Comparison of ENCODE assay signal across 1 cellular context in the genomic region with DNA sequence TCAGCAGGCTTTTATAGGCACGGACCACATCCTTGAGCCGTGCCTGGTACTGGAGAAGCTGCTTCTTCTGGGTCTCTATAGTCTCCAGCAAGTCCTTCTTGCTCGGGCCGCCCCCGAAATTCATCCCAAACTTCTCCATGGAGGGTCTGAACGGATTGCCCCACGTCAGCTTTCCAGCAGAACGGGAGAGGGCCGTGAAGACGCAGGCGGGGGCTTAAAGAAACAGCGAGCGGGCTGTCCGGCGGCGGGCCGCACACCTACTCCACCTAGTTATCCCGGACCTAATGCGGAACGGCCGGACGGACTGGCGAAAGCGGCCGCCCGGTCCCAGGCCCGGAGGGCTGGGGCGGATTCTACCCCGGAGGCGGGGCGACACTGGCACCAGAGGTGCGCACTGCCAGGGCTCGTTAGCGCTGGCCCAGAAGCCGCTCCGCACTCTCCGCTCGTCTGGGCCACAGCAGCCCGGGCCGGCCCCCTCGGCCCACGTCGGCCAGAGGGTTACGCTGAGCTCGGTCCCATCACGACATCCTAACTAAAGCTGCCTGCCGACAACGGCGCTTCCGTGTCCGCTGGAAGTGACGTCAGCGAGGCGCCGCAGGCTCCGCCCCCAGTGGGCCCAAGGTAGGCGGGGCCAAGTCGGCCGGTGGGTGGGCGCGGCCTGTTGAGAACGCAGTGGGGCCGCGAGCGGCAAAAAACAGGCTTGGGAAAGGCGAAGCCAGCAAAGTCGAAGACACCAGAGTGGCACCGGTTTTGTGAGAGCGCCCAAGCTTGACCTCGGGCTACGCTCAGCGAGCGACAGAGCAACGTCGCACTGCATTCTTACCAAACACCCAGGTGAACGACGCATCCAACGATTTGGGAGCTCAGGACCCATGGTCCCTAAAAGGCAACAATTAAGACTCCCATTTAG.
TF ChIP-seq lines count a peak whose summit lies in the region.

A gene with protein sequence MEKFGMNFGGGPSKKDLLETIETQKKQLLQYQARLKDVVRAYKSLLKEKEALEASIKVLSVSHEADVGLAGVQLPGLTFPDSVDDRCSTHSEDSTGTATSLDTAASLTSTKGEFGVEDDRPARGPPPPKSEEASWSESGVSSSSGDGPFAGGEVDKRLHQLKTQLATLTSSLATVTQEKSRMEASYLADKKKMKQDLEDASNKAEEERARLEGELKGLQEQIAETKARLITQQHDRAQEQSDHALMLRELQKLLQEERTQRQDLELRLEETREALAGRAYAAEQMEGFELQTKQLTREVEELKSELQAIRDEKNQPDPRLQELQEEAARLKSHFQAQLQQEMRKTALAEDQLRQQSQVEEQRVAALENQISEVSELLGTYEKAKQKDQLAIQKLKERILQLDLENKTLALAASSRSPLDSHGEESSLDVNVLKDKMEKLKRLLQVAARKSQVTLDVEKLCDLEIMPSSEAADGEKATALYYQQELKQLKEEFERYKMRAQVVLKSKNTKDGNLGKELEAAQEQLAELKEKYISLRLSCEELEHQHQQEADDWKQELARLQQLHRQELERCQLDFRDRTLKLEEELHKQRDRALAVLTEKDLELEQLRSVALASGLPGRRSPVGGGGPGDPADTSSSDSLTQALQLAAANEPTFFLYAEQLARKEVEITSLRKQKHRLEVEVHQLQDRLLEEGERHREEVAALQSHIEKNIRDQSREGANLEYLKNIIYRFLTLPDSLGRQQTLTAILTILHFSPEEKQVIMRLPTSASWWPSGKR (minus strand): TSS at position 553 of the 910 bp plus-strand sequence. CDS start 414 bp downstream, at position 139.

TF ChIP-seq in GM12878, 131 proteins besides CTCF, POLR2A, EP300 and RAD21 (continued from another document and continues in another):
- TF ChIP-seq, protein P1, sequence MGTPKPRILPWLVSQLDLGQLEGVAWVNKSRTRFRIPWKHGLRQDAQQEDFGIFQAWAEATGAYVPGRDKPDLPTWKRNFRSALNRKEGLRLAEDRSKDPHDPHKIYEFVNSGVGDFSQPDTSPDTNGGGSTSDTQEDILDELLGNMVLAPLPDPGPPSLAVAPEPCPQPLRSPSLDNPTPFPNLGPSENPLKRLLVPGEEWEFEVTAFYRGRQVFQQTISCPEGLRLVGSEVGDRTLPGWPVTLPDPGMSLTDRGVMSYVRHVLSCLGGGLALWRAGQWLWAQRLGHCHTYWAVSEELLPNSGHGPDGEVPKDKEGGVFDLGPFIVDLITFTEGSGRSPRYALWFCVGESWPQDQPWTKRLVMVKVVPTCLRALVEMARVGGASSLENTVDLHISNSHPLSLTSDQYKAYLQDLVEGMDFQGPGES (IDR thresholded peaks at IDR 0.05), result no peak
- TF ChIP-seq HCFC1 (IDR thresholded peaks at IDR 0.05; ENCODE audit: low read length) (peak; percentile 43), TCF12 (IDR thresholded peaks at IDR 0.05; ENCODE audit: low read depth, low read length) (no peak), PBX3 (IDR thresholded peaks at IDR 0.05; ENCODE audit: insufficient replicate concordance, low read depth, low read length) (no peak), YBX1 (IDR thresholded peaks at IDR 0.05) (no peak), ATF7 (IDR thresholded peaks at IDR 0.05; ENCODE audit: low read depth) (peak; percentile 94), KAT2A (conservative IDR thresholded peaks at IDR 0.05; ENCODE audit: control insufficient read depth, low read depth, low read length) (no peak), LARP7 (IDR thresholded peaks at IDR 0.05) (peak; percentile 88), NR2F1 (conservative IDR thresholded peaks at IDR 0.05) (0 out of 2 replicates have a peak, but pooled peaks have one; percentile 11), NFYA (IDR thresholded peaks at IDR 0.05; ENCODE audit: borderline replicate concordance, low read depth, low read length) (no peak), RB1 (IDR thresholded peaks at IDR 0.05; ENCODE audit: borderline replicate concordance) (no peak), SP1 (IDR thresholded peaks at IDR 0.05; ENCODE audit: low read depth, low read length) (peak; percentile 24), GABPA (IDR thresholded peaks at IDR 0.05; ENCODE audit: low read depth) (peak; percentile 88), NR2C2 (IDR thresholded peaks at IDR 0.05; ENCODE audit: borderline replicate concordance, control insufficient read depth, insufficient read length, low read depth) (no peak), E2F4 (IDR thresholded peaks at IDR 0.05; ENCODE audit: low read depth, low read length) (no peak), CHD2 (IDR thresholded peaks at IDR 0.05; ENCODE audit: borderline replicate concordance, low read depth, low read length) (0 out of 2 replicates have a peak, but pooled peaks have one; percentile 52), CBX5 (IDR thresholded peaks at IDR 0.05; ENCODE audit: low read depth) (0 out of 2 replicates have a peak, but pooled peaks have one; percentile 24), TCF3 (IDR thresholded peaks at IDR 0.05; ENCODE audit: borderline replicate concordance, insufficient read depth, low read depth, low read length) (no peak), CEBPB (IDR thresholded peaks at IDR 0.05; ENCODE audit: borderline replicate concordance in 1 of 2, low read depth in 2 of 2, low read length in 2 of 2) (no peak), RCOR1 (conservative IDR thresholded peaks at IDR 0.05; ENCODE audit: low read depth, low read length) (0 out of 2 replicates have a peak, but pooled peaks have one; percentile 48), PAX8 (IDR thresholded peaks at IDR 0.05) (no peak), MXI1 (IDR thresholded peaks at IDR 0.05; ENCODE audit: low read depth, low read length) (0 out of 2 replicates have a peak, but pooled peaks have one; percentile 16), RAD51 (IDR thresholded peaks at IDR 0.05) (no peak), BCLAF1 (IDR thresholded peaks at IDR 0.05) (no peak), NFXL1 (IDR thresholded peaks at IDR 0.05; ENCODE audit: borderline replicate concordance) (no peak), ETV6 (conservative IDR thresholded peaks at IDR 0.05 in 1 of 2, IDR thresholded peaks at IDR 0.05 in 1 of 2; ENCODE audit: borderline replicate concordance in 1 of 2, low read depth in 1 of 2) (no peak), CREB1 (IDR thresholded peaks at IDR 0.05; ENCODE audit: low read depth) (peak; percentile 96), NKRF (conservative IDR thresholded peaks at IDR 0.05) (peak; percentile 91), MEF2A (IDR thresholded peaks at IDR 0.05; ENCODE audit: insufficient read depth, low read depth, low read length) (no peak), E4F1 (IDR thresholded peaks at IDR 0.05; ENCODE audit: borderline replicate concordance, partially characterized antibody) (peak; percentile 81), SMC3 (IDR thresholded peaks at IDR 0.05; ENCODE audit: borderline replicate concordance, low read length) (no peak)
- TF ChIP-seq, protein P2, sequence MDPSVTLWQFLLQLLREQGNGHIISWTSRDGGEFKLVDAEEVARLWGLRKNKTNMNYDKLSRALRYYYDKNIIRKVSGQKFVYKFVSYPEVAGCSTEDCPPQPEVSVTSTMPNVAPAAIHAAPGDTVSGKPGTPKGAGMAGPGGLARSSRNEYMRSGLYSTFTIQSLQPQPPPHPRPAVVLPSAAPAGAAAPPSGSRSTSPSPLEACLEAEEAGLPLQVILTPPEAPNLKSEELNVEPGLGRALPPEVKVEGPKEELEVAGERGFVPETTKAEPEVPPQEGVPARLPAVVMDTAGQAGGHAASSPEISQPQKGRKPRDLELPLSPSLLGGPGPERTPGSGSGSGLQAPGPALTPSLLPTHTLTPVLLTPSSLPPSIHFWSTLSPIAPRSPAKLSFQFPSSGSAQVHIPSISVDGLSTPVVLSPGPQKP (IDR thresholded peaks at IDR 0.05; ENCODE audit: low read depth, low read length), result peak; percentile 59; the same call in 1 of the 2 replicates
- TF ChIP-seq, protein P3, sequence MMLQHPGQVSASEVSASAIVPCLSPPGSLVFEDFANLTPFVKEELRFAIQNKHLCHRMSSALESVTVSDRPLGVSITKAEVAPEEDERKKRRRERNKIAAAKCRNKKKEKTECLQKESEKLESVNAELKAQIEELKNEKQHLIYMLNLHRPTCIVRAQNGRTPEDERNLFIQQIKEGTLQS (IDR thresholded peaks at IDR 0.05; ENCODE audit: borderline replicate concordance, extremely low read depth, low read depth, low read length), result no peak
- TF ChIP-seq, protein P4, sequence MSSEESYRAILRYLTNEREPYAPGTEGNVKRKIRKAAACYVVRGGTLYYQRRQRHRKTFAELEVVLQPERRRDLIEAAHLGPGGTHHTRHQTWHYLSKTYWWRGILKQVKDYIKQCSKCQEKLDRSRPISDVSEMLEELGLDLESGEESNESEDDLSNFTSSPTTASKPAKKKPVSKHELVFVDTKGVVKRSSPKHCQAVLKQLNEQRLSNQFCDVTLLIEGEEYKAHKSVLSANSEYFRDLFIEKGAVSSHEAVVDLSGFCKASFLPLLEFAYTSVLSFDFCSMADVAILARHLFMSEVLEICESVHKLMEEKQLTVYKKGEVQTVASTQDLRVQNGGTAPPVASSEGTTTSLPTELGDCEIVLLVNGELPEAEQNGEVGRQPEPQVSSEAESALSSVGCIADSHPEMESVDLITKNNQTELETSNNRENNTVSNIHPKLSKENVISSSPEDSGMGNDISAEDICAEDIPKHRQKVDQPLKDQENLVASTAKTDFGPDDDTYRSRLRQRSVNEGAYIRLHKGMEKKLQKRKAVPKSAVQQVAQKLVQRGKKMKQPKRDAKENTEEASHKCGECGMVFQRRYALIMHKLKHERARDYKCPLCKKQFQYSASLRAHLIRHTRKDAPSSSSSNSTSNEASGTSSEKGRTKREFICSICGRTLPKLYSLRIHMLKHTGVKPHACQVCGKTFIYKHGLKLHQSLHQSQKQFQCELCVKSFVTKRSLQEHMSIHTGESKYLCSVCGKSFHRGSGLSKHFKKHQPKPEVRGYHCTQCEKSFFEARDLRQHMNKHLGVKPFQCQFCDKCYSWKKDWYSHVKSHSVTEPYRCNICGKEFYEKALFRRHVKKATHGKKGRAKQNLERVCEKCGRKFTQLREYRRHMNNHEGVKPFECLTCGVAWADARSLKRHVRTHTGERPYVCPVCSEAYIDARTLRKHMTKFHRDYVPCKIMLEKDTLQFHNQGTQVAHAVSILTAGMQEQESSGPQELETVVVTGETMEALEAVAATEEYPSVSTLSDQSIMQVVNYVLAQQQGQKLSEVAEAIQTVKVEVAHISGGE (CRISPR knock-in tag; IDR thresholded peaks at IDR 0.05), result peak; percentile 80
